8 cellular contexts compared by ENCODE assay signal in the genomic region with DNA sequence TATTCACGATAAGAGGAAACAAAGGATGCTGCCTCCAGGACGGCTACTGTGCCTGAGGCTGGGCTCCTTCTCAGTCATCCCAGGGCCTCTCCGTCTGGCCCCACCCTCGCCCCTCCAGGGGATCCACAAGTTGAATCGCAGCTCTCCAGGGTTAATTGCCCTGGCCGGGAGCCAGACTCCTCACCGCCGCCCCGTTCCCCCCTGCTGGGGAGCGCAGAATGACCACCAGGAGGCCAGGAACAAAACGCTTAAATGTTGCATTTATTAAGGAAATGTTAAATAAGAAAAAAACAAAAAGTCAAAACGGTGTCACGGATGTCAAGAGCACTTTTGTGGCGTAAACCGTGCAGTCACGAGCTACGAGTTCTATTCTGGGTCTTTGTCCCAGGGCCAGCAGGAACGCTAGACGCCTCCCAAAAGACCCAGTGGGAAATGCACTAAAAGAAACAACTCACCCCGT. TPM values are rescaled to one million over a fixed set of nuclear protein-coding genes. Genes with fewer than 3 reads are reported as not detected.
DNase-seq lines count a peak whose midpoint lies in the region; ATAC-seq, FAIRE-seq and TF ChIP-seq lines count a peak whose summit lies in the region.

No MANE protein-coding gene starts in this region.

- peaks cover 13% of the 10 kb centered on the region for H3K36me3 Mint-ChIP-seq in Calu3 (ENCODE audit: insufficient read depth, unreplicated experiment)
- no peaks in the 10 kb centered on the region for H3K36me3 Mint-ChIP-seq in naive thymus-derived CD8-positive, alpha-beta T cell

- TF ChIP-seq POLR2A in K562 (conservative IDR thresholded peaks at IDR 0.05): no peak

- no peak for FAIRE-seq in K562 (lab: Jason Lieb, UNC)

- no peaks in the 10 kb centered on the region for H3K36me3 ChIP-seq in K562 (ENCODE audit: control insufficient read depth, insufficient read depth, low read length)

- peaks cover 0 to 10% of the 10 kb centered on the region in 2 experiments; a peak in 2 of 5 replicates for H3K27me3 ChIP-seq in K562 (ENCODE audit: control insufficient read depth in 2 of 2, insufficient read depth in 2 of 2, low read length in 2 of 2)

- H3K9me3 ChIP-seq in K562 (replicated peaks; ENCODE audit: control insufficient read depth, insufficient read depth, low read depth, low read length): no peaks in the 10 kb centered on the region

- H3K79me2 ChIP-seq in K562 (ENCODE audit: control insufficient read depth, insufficient read depth, low read length): no peaks in the 10 kb centered on the region

- ATAC-seq in K562: no peak
- ATAC-seq in naive thymus-derived CD8-positive, alpha-beta T cell: no peak
- ATAC-seq in GM21360 (IDR thresholded peaks at IDR 0.05; ENCODE audit: unreplicated experiment): no peak
- ATAC-seq in GM21381 (IDR thresholded peaks at IDR 0.05; ENCODE audit: unreplicated experiment): no peak

- H2AFZ ChIP-seq in K562 (ENCODE audit: low read depth, low read length): no peak overlapping the region

- H3K9me3 Mint-ChIP-seq in Calu3 (ENCODE audit: low read depth, unreplicated experiment): no peaks in the 10 kb centered on the region
- no peaks in the 10 kb centered on the region for H3K9me3 Mint-ChIP-seq in naive thymus-derived CD8-positive, alpha-beta T cell

- H3K4me1 Mint-ChIP-seq in Calu3 (ENCODE audit: low read depth, unreplicated experiment): peaks cover 8% of the 10 kb centered on the region
- peaks cover 9 to 28% (median 21%) of the 10 kb centered on the region in 4 donors for H3K4me1 Mint-ChIP-seq in naive thymus-derived CD8-positive, alpha-beta T cell

- peak; percentile 10 for DNase-seq in Calu3
- DNase-seq in NCI-H1092 (lab: John Stamatoyannopoulos, UW): peak; percentile 17
- DNase-seq in K562 (ENCODE audit: extremely low read depth in 1 of 4, low spot score in 3 of 4): no peak
- DNase-seq in naive thymus-derived CD8-positive, alpha-beta T cell: peak in 2 of 10 donors; percentile 2 to 3
- no peak for DNase-seq in cortex of kidney (lab: John Stamatoyannopoulos, UW)
- no peak for DNase-seq in HUDEP-2 (lab: John Stamatoyannopoulos, UW; ENCODE audit: unreplicated experiment in 76 of 76)

- no peaks in the 10 kb centered on the region for H3K27me3 Mint-ChIP-seq in Calu3 (ENCODE audit: unreplicated experiment)
- H3K27me3 Mint-ChIP-seq in naive thymus-derived CD8-positive, alpha-beta T cell: peaks cover 40 to 76% (median 61%) of the 10 kb centered on the region in 5 donors

- H3K4me2 ChIP-seq in K562 (ENCODE audit: insufficient read depth, low read length): no peak overlapping the region

- POLR2A ChIA-PET in K562 (lab: Yijun Ruan, JAX): no interaction called here
- POLR2A ChIA-PET in naive thymus-derived CD8-positive, alpha-beta T cell (lab: Charles Lee): no interaction called here

- intact Hi-C loops in Calu3 (cut with micrococcal nuclease; ENCODE audit: unreplicated experiment) (loop anchor here (5.0 kb wide), 1 partner anchor 550 kb away; no protein-coding TSS in a partner anchor), K562 (cut with micrococcal nuclease) (no loop called here)

- no peak overlapping the region for H3K27ac Mint-ChIP-seq in Calu3 (ENCODE audit: unreplicated experiment)
- no peak overlapping the region for H3K27ac Mint-ChIP-seq in naive thymus-derived CD8-positive, alpha-beta T cell

- TF ChIP-seq RAD21 in K562 (CRISPR knock-in tag; conservative IDR thresholded peaks at IDR 0.05 in 1 of 2, IDR thresholded peaks at IDR 0.05 in 1 of 2): no peak

- under 1% methylated on average over 20 of the region's 20 CpGs for WGBS in K562 (ENCODE audit: insufficient coverage, low coverage, missing lambda C conversion rate)

- H3K27ac ChIP-seq in K562 (ENCODE audit: extremely low read depth, low read depth, low read length): no peak overlapping the region

- in situ Hi-C loops in K562 (cut with MboI): no loop called here

- CTCF ChIA-PET in Calu3 (lab: Charles Lee) (interaction anchor here (0.9 kb wide), 1 partner anchor 9 kb away, joined by 10 read pairs; no protein-coding TSS in a partner anchor), K562 (lab: Yijun Ruan, JAX; ENCODE audit: low intra/inter-chr PET ratio) (no interaction called here)

- H4K20me1 ChIP-seq in K562 (replicated peaks; ENCODE audit: control insufficient read depth, insufficient read depth, low read length): no peaks in the 10 kb centered on the region

- TF ChIP-seq EP300 in K562 (IDR thresholded peaks at IDR 0.05; ENCODE audit: low read length): no peak

- no peak overlapping the region for H3K4me3 ChIP-seq in K562

- H3K4me3 Mint-ChIP-seq in Calu3 (ENCODE audit: low read depth, unreplicated experiment): no peak overlapping the region
- peak overlapping the region; percentile 68 to 92 (median 80) for H3K4me3 Mint-ChIP-seq in naive thymus-derived CD8-positive, alpha-beta T cell

- no peak overlapping the region for H3K9ac ChIP-seq in K562 (ENCODE audit: insufficient read depth in 1 of 2, low read depth in 2 of 2, low read length in 2 of 2)

- BruUV-seq in Calu3 (replicated peaks; lab: Mats Ljungman, UMichigan) (no TSS peak), K562 (replicated peaks; lab: Mats Ljungman, UMichigan) (no TSS peak)

- TF ChIP-seq CTCF in Calu3 (IDR thresholded peaks at IDR 0.05; ENCODE audit: unreplicated experiment) (no peak), K562 (IDR thresholded peaks at IDR 0.05 in 2 of 3, conservative IDR thresholded peaks at IDR 0.05 in 1 of 3; ENCODE audit: insufficient read depth in 2 of 3, low read depth in 1 of 3, low read length in 3 of 3) (no peak)

- peaks cover 0 to 15% of the 10 kb centered on the region in 2 experiments; a peak in 2 of 5 replicates for H3K4me1 ChIP-seq in K562 (replicated peaks in 1 of 2; ENCODE audit: control insufficient read depth in 2 of 2, insufficient read depth in 2 of 2, low read length in 2 of 2)

- H3K9me1 ChIP-seq in K562 (ENCODE audit: control insufficient read depth, insufficient read depth, low read length): no peaks in the 10 kb centered on the region

TF ChIP-seq in K562, 482 proteins besides CTCF, POLR2A, EP300 and RAD21:
- TF ChIP-seq, protein P1, sequence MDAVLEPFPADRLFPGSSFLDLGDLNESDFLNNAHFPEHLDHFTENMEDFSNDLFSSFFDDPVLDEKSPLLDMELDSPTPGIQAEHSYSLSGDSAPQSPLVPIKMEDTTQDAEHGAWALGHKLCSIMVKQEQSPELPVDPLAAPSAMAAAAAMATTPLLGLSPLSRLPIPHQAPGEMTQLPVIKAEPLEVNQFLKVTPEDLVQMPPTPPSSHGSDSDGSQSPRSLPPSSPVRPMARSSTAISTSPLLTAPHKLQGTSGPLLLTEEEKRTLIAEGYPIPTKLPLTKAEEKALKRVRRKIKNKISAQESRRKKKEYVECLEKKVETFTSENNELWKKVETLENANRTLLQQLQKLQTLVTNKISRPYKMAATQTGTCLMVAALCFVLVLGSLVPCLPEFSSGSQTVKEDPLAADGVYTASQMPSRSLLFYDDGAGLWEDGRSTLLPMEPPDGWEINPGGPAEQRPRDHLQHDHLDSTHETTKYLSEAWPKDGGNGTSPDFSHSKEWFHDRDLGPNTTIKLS (IDR thresholded peaks at IDR 0.05; ENCODE audit: borderline replicate concordance, low read depth): no peak
- TF ChIP-seq NFIC (IDR thresholded peaks at IDR 0.05): peak; percentile 16; the same call in 1 of the 2 replicates

RNA-seq across cellular contexts. Expression of a gene that starts 1.4 kb away (rescaled TPM):
- 1.0 and 2.1 TPM in 2 replicates for total RNA-seq in Calu3 (2022)
- not detected in 2 replicates for total RNA-seq in K562 (2011; cell fraction: chromatin; rRNA removed; ENCODE audit: low replicate concordance)
- not detected in 2 replicates for total RNA-seq in K562 (2011; cell fraction: nucleolus; rRNA removed)
- not detected in 2 replicates for total RNA-seq in K562 (2011; cell fraction: nucleoplasm; rRNA removed)
- not detected in 2 replicates for total RNA-seq in K562 (2014; rRNA removed)
- total RNA-seq in K562 (2014; rRNA removed; fragmentation: Illumina TruSeq; extraction: Trizol): not detected in 2 replicates
- not detected in 2 replicates for total RNA-seq in K562 (2015; rRNA removed; fragmentation: Illumina TruSeq; extraction: Trizol)
- total RNA-seq in K562 (2021): not detected in 2 replicates
- polyA plus RNA-seq in K562 (2011; rRNA removed): not detected in 2 replicates
- polyA plus RNA-seq in K562 (2011; cell fraction: cytosol; rRNA removed): not detected in 2 replicates
- polyA plus RNA-seq in K562 (2011; cell fraction: nucleus; rRNA removed): not detected in 2 replicates
- not detected in 2 replicates for polyA plus RNA-seq in K562 (2012)
- polyA plus RNA-seq in K562 (2014; fragmentation: Illumina TruSeq; extraction: Trizol): not detected in 2 replicates
- polyA plus RNA-seq in K562 (2014; fragmentation: Nextera tagmentation; extraction: Ambion mirVana): not detected
- polyA plus RNA-seq in K562 (2014; rRNA removed): not detected in 2 replicates
- not detected in 2 replicates for polyA minus RNA-seq in K562 (2011; rRNA and poly(A)+ RNA removed)
- polyA minus RNA-seq in K562 (2011; cell fraction: cytosol; rRNA and poly(A)+ RNA removed): not detected in 2 replicates
- polyA minus RNA-seq in K562 (2011; cell fraction: nucleus; rRNA and poly(A)+ RNA removed): not detected in 2 replicates
- total RNA-seq in naive thymus-derived CD8-positive, alpha-beta T cell: not detected
- under 1 TPM in 1 of 3 donors, not detected in 2; 0.43 TPM for polyA plus RNA-seq in naive thymus-derived CD8-positive, alpha-beta T cell

Comparison
In these comparisons a context has a peak if more than half of its experiments do, and no peak if none do; other contexts are left out.
1. DNase-seq: peak in Calu3 (single experiment) and NCI-H1092 (single experiment); none in K562 (0 of 4), cortex of kidney (single experiment) and HUDEP-2 (0 of 76).